ENCODE assay signal across 11 cellular contexts in the genomic region with DNA sequence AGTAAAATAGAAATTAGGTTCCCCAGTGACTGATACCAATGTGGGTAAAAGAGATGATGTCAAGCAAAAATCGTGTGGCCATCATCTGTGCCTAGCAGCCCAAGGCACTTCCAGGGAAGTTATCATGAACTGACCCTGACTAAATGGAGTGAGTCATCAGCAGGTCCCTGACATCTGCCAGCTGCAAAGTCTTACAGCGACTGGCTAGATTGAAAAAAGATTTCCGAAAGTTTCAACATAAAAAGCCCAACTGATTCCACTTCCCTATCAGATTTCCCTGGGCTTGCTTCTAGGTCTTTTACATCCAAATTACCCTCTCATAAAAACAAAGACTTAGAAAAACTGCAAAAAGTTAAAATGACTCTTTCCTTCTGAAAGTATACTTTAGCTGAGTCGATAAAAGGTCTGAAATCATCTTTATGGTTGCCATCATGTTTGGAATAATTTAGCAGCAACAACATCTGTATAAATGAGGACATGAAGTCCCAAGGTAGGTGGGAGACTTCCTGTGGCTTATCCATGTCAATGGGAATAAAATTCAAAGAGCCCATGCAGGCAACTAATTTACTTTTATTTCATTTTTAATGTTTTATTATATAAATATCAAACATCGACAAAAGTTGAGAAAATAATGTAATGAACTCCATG.
DNase-seq lines count a peak whose midpoint lies in the region; ATAC-seq and TF ChIP-seq lines count a peak whose summit lies in the region.
"Had no signal": no experiment of that assay in that cellular context is flagged by ENCODE, and none has a peak within 500 bp of the region (broad histone marks: within the 10 kb centered on the region; RNA-seq: fewer than 3 reads in every experiment).

No MANE protein-coding gene starts in this region.

- H3K4me1 ChIP-seq in mammary epithelial cell (ENCODE audit: insufficient read depth, low read length) (peaks cover 6% of the 10 kb centered on the region), esophagus squamous epithelium (peaks cover 0 to 1% (median 0%) of the 10 kb centered on the region in 3 donors)
- H3K4me1 ChIP-seq: parathyroid adenoma had no signal

- H3K27me3 ChIP-seq in mammary epithelial cell (ENCODE audit: insufficient read depth, low read length) (no peaks in the 10 kb centered on the region), esophagus squamous epithelium (peaks cover 0 to 9% (median 0%) of the 10 kb centered on the region in 4 donors)

- BruUV-seq in mammary epithelial cell (replicated peaks; lab: Mats Ljungman, UMichigan) = no TSS peak

- no peak for ATAC-seq in HG03432 (IDR thresholded peaks at IDR 0.05; ENCODE audit: unreplicated experiment)
- ATAC-seq in GM19035 (IDR thresholded peaks at IDR 0.05; ENCODE audit: unreplicated experiment) = no peak
- ATAC-seq in HG02623 (IDR thresholded peaks at IDR 0.05; ENCODE audit: unreplicated experiment) = no peak

- H3K79me2 ChIP-seq in mammary epithelial cell (ENCODE audit: insufficient read depth, low read length) = no peaks in the 10 kb centered on the region
- H3K79me2 ChIP-seq: parathyroid adenoma had no signal

- H3K9ac ChIP-seq in mammary epithelial cell (ENCODE audit: insufficient read depth, low read length) = no peak overlapping the region
- H3K9ac ChIP-seq: parathyroid adenoma had no signal

- H2AFZ ChIP-seq in mammary epithelial cell (ENCODE audit: low read depth, low read length) = no peak overlapping the region
- H2AFZ ChIP-seq: parathyroid adenoma had no signal

- H3K9me3 ChIP-seq in mammary epithelial cell (replicated peaks; ENCODE audit: insufficient read depth, low read length) (no peaks in the 10 kb centered on the region), esophagus squamous epithelium (no peaks in the 10 kb centered on the region)

- TF ChIP-seq POLR2A in esophagus squamous epithelium (IDR thresholded peaks at IDR 0.05) = no peak

- H3K36me3 ChIP-seq in mammary epithelial cell (ENCODE audit: insufficient read depth, low read length) (no peaks in the 10 kb centered on the region), esophagus squamous epithelium (no peaks in the 10 kb centered on the region)

- H4K20me1 ChIP-seq in mammary epithelial cell (ENCODE audit: insufficient read depth, low read length) = no peaks in the 10 kb centered on the region

- H3K4me3 ChIP-seq in AG09309 (ENCODE audit: control insufficient read depth, low read depth, low read length) (no peak overlapping the region), mammary epithelial cell (replicated peaks in 1 of 3; ENCODE audit: insufficient read depth in 1 of 3, low read depth in 2 of 3, low read length in 3 of 3) (no peak overlapping the region), esophagus squamous epithelium (no peak overlapping the region)

- CTCF ChIA-PET in mammary epithelial cell (lab: Charles Lee; ENCODE audit: low non-redundant PET) = no interaction called here

- WGBS in mammary epithelial cell (ENCODE audit: low coverage, missing lambda C conversion rate) = 74% methylated on average over 3 of the region's 5 CpGs
- WGBS in esophagus squamous epithelium, 2 donors = 37 to 45% methylated on average over 5 of the region's 5 CpGs

- H3K27ac ChIP-seq in mammary epithelial cell (ENCODE audit: insufficient read depth, low read depth, low read length) (no peak overlapping the region), esophagus squamous epithelium (no peak overlapping the region)
- H3K27ac ChIP-seq: parathyroid adenoma had no signal

- peak; percentile 34 for DNase-seq in AG09309 (ENCODE audit: low read depth)
- DNase-seq in M059J (ENCODE audit: low read depth) = peak; percentile 85
- peak; percentile 21 for DNase-seq in mammary epithelial cell
- DNase-seq in kidney tubule cell (ENCODE audit: low spot score) = peak; percentile 62
- no peak for DNase-seq in esophagus squamous epithelium (lab: John Stamatoyannopoulos, UW)
- DNase-seq: activated naive CD4-positive, alpha-beta T cell treated with Interleukin-2 at 50 U/mL for 16 hours; NCI-H345 had no signal

- TF ChIP-seq CTCF in AG09309 (IDR thresholded peaks at IDR 0.05; ENCODE audit: control insufficient read depth, insufficient read depth, low read depth, low read length, missing control alignments) = no peak
- TF ChIP-seq CTCF in mammary epithelial cell (conservative IDR thresholded peaks at IDR 0.05 in 1 of 2, IDR thresholded peaks at IDR 0.05 in 1 of 2; ENCODE audit: extremely low read depth in 1 of 2, insufficient read depth in 1 of 2, low read depth in 1 of 2, low read length in 2 of 2) = no peak
- TF ChIP-seq CTCF in esophagus squamous epithelium (IDR thresholded peaks at IDR 0.05) = no peak

- intact Hi-C loops in mammary epithelial cell (cut with micrococcal nuclease) (no loop called here), esophagus squamous epithelium (cut with DNase I) (no loop called here)

- dilution Hi-C loops in mammary epithelial cell (cut with HindIII; ENCODE audit: low sequenced_read_pairs) = no loop called here

- in situ Hi-C loops in mammary epithelial cell (cut with MboI; ENCODE audit: low sequenced_read_pairs in 2 of 2) = no loop called here

- peak overlapping the region; percentile 28 for H3K4me2 ChIP-seq in mammary epithelial cell (ENCODE audit: insufficient read depth, low read depth, low read length)
